ENCODE assay signal across 10 cellular contexts in genomic region chr5:95841914-95842812, GRCh38. TPM values are rescaled to one million over a fixed set of nuclear protein-coding genes. Genes with fewer than 3 reads are reported as not detected.
DNase-seq lines count a peak whose midpoint lies in the region; ATAC-seq and TF ChIP-seq lines count a peak whose summit lies in the region.
"Had no signal": no experiment of that assay in that cellular context is flagged by ENCODE, and none has a peak within 500 bp of the region (broad histone marks: within the 10 kb centered on the region; RNA-seq: fewer than 3 reads in every experiment).

No MANE protein-coding gene starts in this region.

- H3K79me2 ChIP-seq in PC-3 (ENCODE audit: low read length) = no peaks in the 10 kb centered on the region

- no peak overlapping the region for H3K9ac ChIP-seq in PC-3 (ENCODE audit: low read length)

- no peaks in the 10 kb centered on the region for H4K20me1 ChIP-seq in PC-3 (ENCODE audit: low read length)

- no peak overlapping the region for H3K4me2 ChIP-seq in PC-3 (ENCODE audit: low read length)

- TF ChIP-seq CTCF in HFFc6 (IDR thresholded peaks at IDR 0.05) (no peak), mucosa of descending colon (IDR thresholded peaks at IDR 0.05) (no peak), PC-3 (conservative IDR thresholded peaks at IDR 0.05; ENCODE audit: low read depth, low read length) (no peak), dorsolateral prefrontal cortex (IDR thresholded peaks at IDR 0.05 in 54 of 56, conservative IDR thresholded peaks at IDR 0.05 in 2 of 56; ENCODE audit: low read depth in 1 of 56, partially characterized antibody in 56 of 56) (no peak)

- no TSS peak for BruUV-seq in PC-3 (replicated peaks; lab: Mats Ljungman, UMichigan)

- H3K9me3 ChIP-seq in mucosa of descending colon (no peaks in the 10 kb centered on the region), PC-3 (ENCODE audit: low read length) (no peaks in the 10 kb centered on the region)

- no peaks in the 10 kb centered on the region for H3K9me3 Mint-ChIP-seq in HFFc6
- no peaks in the 10 kb centered on the region for H3K9me3 Mint-ChIP-seq in dendritic cell treated with granulocyte-macrophage colony-stimulating factor and Interleukin-4, amounts not matched to agents 40 ng/mL and 50 ng/mL, for 4 days
- H3K9me3 Mint-ChIP-seq: CD8-positive, alpha-beta memory T cell had no signal

- no peaks in the 10 kb centered on the region for H3K9me2 ChIP-seq in PC-3 (replicated peaks; ENCODE audit: low read length)

- POLR2A ChIA-PET in PC-3 (lab: Charles Lee; ENCODE audit: unreplicated experiment) = no interaction called here

- no peaks in the 10 kb centered on the region for H3F3A ChIP-seq in PC-3 (ENCODE audit: low read length, unreplicated experiment)

- H3K27ac ChIP-seq in PC-3 (ENCODE audit: low read length) = no peak overlapping the region
- peak overlapping the region in 3 of 59 donors; percentile 9 to 69 (median 14) for H3K27ac ChIP-seq in dorsolateral prefrontal cortex
- H3K27ac ChIP-seq: RWPE1 had no signal

- H3K4me3 ChIP-seq in mucosa of descending colon (no peak overlapping the region), PC-3 (ENCODE audit: low read length) (no peak overlapping the region), dorsolateral prefrontal cortex (no peak overlapping the region)

- H3K36me3 Mint-ChIP-seq in HFFc6 (ENCODE audit: low read depth) = no peaks in the 10 kb centered on the region
- H3K36me3 Mint-ChIP-seq in dendritic cell treated with granulocyte-macrophage colony-stimulating factor and Interleukin-4, amounts not matched to agents 40 ng/mL and 50 ng/mL, for 4 days (ENCODE audit: low read depth) = no peaks in the 10 kb centered on the region
- H3K36me3 Mint-ChIP-seq: CD8-positive, alpha-beta memory T cell had no signal

- CTCF ChIA-PET in PC-3 (lab: Charles Lee) = interaction anchor here (0.5 kb wide), 1 partner anchor 61 kb away, joined by 3 read pairs; no protein-coding TSS in a partner anchor

- peak; percentile 69 for DNase-seq in A172 (ENCODE audit: low spot score)
- peak; percentile 64 for DNase-seq in HFFc6
- DNase-seq in mucosa of descending colon = peak in 1 of 3 donors; percentile 66
- no peak for DNase-seq in PC-3
- DNase-seq in NCI-H2081 treated with DMSO at 0.1 percent for 48 hours (lab: John Stamatoyannopoulos, UW) = no peak
- DNase-seq in dorsolateral prefrontal cortex = no peak

- ATAC-seq in mucosa of descending colon (peak; percentile 87), PC-3 (no peak), GM18520 (IDR thresholded peaks at IDR 0.05; ENCODE audit: unreplicated experiment) (no peak)

- H3K4me1 ChIP-seq in mucosa of descending colon (ENCODE audit: low read depth) (peaks cover 12% of the 10 kb centered on the region), PC-3 (ENCODE audit: insufficient read depth, low read length) (peaks cover 7% of the 10 kb centered on the region; the same call in 1 of the 2 replicates)

- no peaks in the 10 kb centered on the region; the same call in 1 of the 2 replicates for H3K27me3 Mint-ChIP-seq in HFFc6 (ENCODE audit: insufficient read depth)
- H3K27me3 Mint-ChIP-seq in dendritic cell treated with granulocyte-macrophage colony-stimulating factor and Interleukin-4, amounts not matched to agents 40 ng/mL and 50 ng/mL, for 4 days = no peaks in the 10 kb centered on the region
- H3K27me3 Mint-ChIP-seq: CD8-positive, alpha-beta memory T cell had no signal

- peak overlapping the region; percentile 79 for H3K27ac Mint-ChIP-seq in HFFc6
- peak overlapping the region; percentile 88 for H3K27ac Mint-ChIP-seq in dendritic cell treated with granulocyte-macrophage colony-stimulating factor and Interleukin-4, amounts not matched to agents 40 ng/mL and 50 ng/mL, for 4 days

- H3K36me3 ChIP-seq in mucosa of descending colon (ENCODE audit: low read depth) (no peaks in the 10 kb centered on the region), PC-3 (ENCODE audit: low read depth, low read length) (no peaks in the 10 kb centered on the region)

- H3K27me3 ChIP-seq in PC-3 (ENCODE audit: low read length) (no peaks in the 10 kb centered on the region), dorsolateral prefrontal cortex (no peaks in the 10 kb centered on the region)

- no peak overlapping the region for H2AFZ ChIP-seq in PC-3 (ENCODE audit: low read length)

- intact Hi-C loops in dendritic cell treated with granulocyte-macrophage colony-stimulating factor and Interleukin-4, amounts not matched to agents 40 ng/mL and 50 ng/mL, for 4 days (cut with micrococcal nuclease) = loop anchor here (2.0 to 5.0 kb wide), 4 partner anchors 17 to 285 kb away; partner anchors contain the start of genes ARSK and RFESD
- intact Hi-C loops in mucosa of descending colon (cut with DNase I, micrococcal nuclease) = loop anchor here in 1 of 2 donors (1.0 to 10.0 kb wide), 2 partner anchors 59 to 197 kb away; partner anchors contain the start of gene RFESD
- intact Hi-C loops in PC-3 (cut with micrococcal nuclease) = loop anchor here (10.0 kb wide), 1 partner anchor 557 kb away; the partner anchor contains the start of gene MCTP1
- intact Hi-C loops in dorsolateral prefrontal cortex (cut with DNase I) = loop anchor here in 1 of 2 donors (5.0 kb wide), 2 partner anchors 110 to 180 kb away; partner anchors contain the start of gene RHOBTB3

- H3K4me1 Mint-ChIP-seq in HFFc6 (ENCODE audit: low read depth) = peaks cover 71% of the 10 kb centered on the region
- H3K4me1 Mint-ChIP-seq in dendritic cell treated with granulocyte-macrophage colony-stimulating factor and Interleukin-4, amounts not matched to agents 40 ng/mL and 50 ng/mL, for 4 days (ENCODE audit: low read depth) = peaks cover 71% of the 10 kb centered on the region

- no peak overlapping the region; the same call in 1 of the 2 replicates for H3K4me3 Mint-ChIP-seq in HFFc6
- no peak overlapping the region for H3K4me3 Mint-ChIP-seq in dendritic cell treated with granulocyte-macrophage colony-stimulating factor and Interleukin-4, amounts not matched to agents 40 ng/mL and 50 ng/mL, for 4 days

RNA-seq across cellular contexts. Expression of gene GLRX, which starts 19.6 kb away (rescaled TPM):
- 54.3 and 63.6 TPM in 2 replicates for total RNA-seq in A172 (2014; rRNA removed; shearing (Covaris generic))
- 100 to 1,000 TPM; 139 to 183 (median 150) TPM for total RNA-seq in HFFc6 (2021; fragmentation: NEBNext Ultra II Directional; extraction: Animal tissue kit (Norgen Biotek cat#: 25700))
- total RNA-seq in mucosa of descending colon (10 to 100 TPM; 40.6 to 90.5 (median 65.5) TPM), PC-3 (2014; rRNA removed) (24.6 and 27.4 TPM in 2 replicates), dorsolateral prefrontal cortex (100 to 1,000 TPM in 3 of 120 experiments, 10 to 100 TPM in 117; 13.7 to 109 (median 43.0) TPM)

Comparison
In these comparisons a context has a peak if more than half of its experiments do, and no peak if none do; other contexts are left out.
1. DNase-seq: peak in A172 (single experiment) and HFFc6 (single experiment); none in PC-3 (single experiment), NCI-H2081 treated with DMSO at 0.1 percent for 48 hours (single experiment) and dorsolateral prefrontal cortex (0 of 10).